15 cellular contexts compared by ENCODE assay signal in genomic region chr2:133485868-133486267, GRCh38.
DNase-seq lines count a peak whose midpoint lies in the region; ATAC-seq, FAIRE-seq and TF ChIP-seq lines count a peak whose summit lies in the region.
"Had no signal": no experiment of that assay in that cellular context is flagged by ENCODE, and none has a peak within 500 bp of the region (broad histone marks: within the 10 kb centered on the region; RNA-seq: fewer than 3 reads in every experiment).

No MANE protein-coding gene starts in this region.

- H3K36me3 Mint-ChIP-seq in nephron (ENCODE audit: low read depth), result no peaks in the 10 kb centered on the region
- H3K36me3 Mint-ChIP-seq: CD14-positive monocyte; CD8-positive, alpha-beta T cell had no signal

- H3K4me3 ChIP-seq in bronchial epithelial cell (ENCODE audit: low read depth, low read length), result no peak overlapping the region
- H3K4me3 ChIP-seq: A549 had no signal

- no peak for ATAC-seq in HG03571 (IDR thresholded peaks at IDR 0.05; ENCODE audit: unreplicated experiment)
- no peak for ATAC-seq in HG03442 (IDR thresholded peaks at IDR 0.05; ENCODE audit: unreplicated experiment)
- ATAC-seq: A549; CD8-positive, alpha-beta T cell had no signal

- peak; percentile 23 for FAIRE-seq in bronchial epithelial cell (lab: Jason Lieb, UNC)
- FAIRE-seq: A549 had no signal

- H3K4me1 Mint-ChIP-seq in nephron, result peaks cover 55% of the 10 kb centered on the region
- H3K4me1 Mint-ChIP-seq: CD14-positive monocyte had no signal

- H3K9me3 Mint-ChIP-seq in nephron, result no peaks in the 10 kb centered on the region
- H3K9me3 Mint-ChIP-seq: CD8-positive, alpha-beta T cell; HFFc6 had no signal

- DNase-seq in D341Med (ENCODE audit: low spot score), result peak; percentile 49
- peak; percentile 64 to 94 for DNase-seq in NCI-H524 (lab: John Stamatoyannopoulos, UW)
- no peak for DNase-seq in bronchial epithelial cell (ENCODE audit: low read depth)
- no peak for DNase-seq in NCI-H345 (lab: John Stamatoyannopoulos, UW)
- DNase-seq: Caco-2; CD8-positive, alpha-beta T cell; GF-D8; HCEC 1CT; HFFc6; KBM-7 had no signal

- TF ChIP-seq CTCF in bronchial epithelial cell (IDR thresholded peaks at IDR 0.05; ENCODE audit: insufficient read depth, low read length, severe bottlenecking) (no peak), nephron (IDR thresholded peaks at IDR 0.05; ENCODE audit: unreplicated experiment in 3 of 3) (no peak)

- peak overlapping the region; percentile 73 to 94 (median 88) for H3K27ac Mint-ChIP-seq in nephron
- H3K27ac Mint-ChIP-seq: CD14-positive monocyte; CD8-positive, alpha-beta T cell; HFFc6 had no signal

- no peaks in the 10 kb centered on the region for H3K36me3 ChIP-seq in bronchial epithelial cell (ENCODE audit: control insufficient read depth, insufficient read depth, low read length)

- no peak overlapping the region for H3K4me3 Mint-ChIP-seq in nephron
- H3K4me3 Mint-ChIP-seq: CD14-positive monocyte; CD8-positive, alpha-beta T cell; HFFc6 had no signal

- H3K27me3 Mint-ChIP-seq in nephron (ENCODE audit: low read depth), result no peaks in the 10 kb centered on the region

- no peaks in the 10 kb centered on the region for H3K27me3 ChIP-seq in bronchial epithelial cell (ENCODE audit: control insufficient read depth, insufficient read depth, low read length)

Comparison
In these comparisons a context has a peak if more than half of its experiments do, and no peak if none do; other contexts are left out.
1. DNase-seq: peak in D341Med (single experiment) and NCI-H524 (2 of 2); none in bronchial epithelial cell (single experiment) and NCI-H345 (single experiment).